In the genomic region with DNA sequence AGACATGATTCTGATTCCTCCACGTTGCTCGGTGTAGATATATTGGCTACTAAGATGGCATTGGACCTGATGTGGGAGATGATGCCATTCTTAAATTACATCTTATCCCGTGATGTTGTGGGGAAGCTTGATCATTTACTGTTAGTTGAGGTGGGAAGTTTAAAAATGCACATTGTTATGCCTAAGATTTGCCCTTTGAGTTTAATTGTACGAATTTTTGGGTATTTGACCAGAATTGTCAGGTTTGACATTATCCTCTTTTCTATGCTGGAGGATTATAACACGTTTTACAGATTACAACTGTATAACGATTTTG, we compare ENCODE assay signal across 8 cellular contexts. TPM values are rescaled to one million over a fixed set of nuclear protein-coding genes. Genes with fewer than 3 reads are reported as not detected.
DNase-seq lines count a peak whose midpoint lies in the region; ATAC-seq and TF ChIP-seq lines count a peak whose summit lies in the region.

No MANE protein-coding gene starts in this region.

- in situ Hi-C loops in brain microvascular endothelial cell (cut with HindIII; ENCODE audit: low pct_ligation_motif_present, low sequenced_read_pairs), result no loop called here

- TF ChIP-seq POLR2A in upper lobe of left lung (IDR thresholded peaks at IDR 0.05), result no peak

- no peaks in the 10 kb centered on the region for H3K9me3 Mint-ChIP-seq in activated naive CD4-positive, alpha-beta T cell treated with anti-CD3 and anti-CD28 coated beads, Interleukin-2, amount 10 ng/mL, durations not matched to agents 7 days and 5 days
- no peaks in the 10 kb centered on the region for H3K9me3 Mint-ChIP-seq in memory B cell

- no peak for TF ChIP-seq EP300 in upper lobe of left lung (IDR thresholded peaks at IDR 0.05)

- peaks cover 21% of the 10 kb centered on the region for H3K36me3 Mint-ChIP-seq in activated naive CD4-positive, alpha-beta T cell treated with anti-CD3 and anti-CD28 coated beads, Interleukin-2, amount 10 ng/mL, durations not matched to agents 7 days and 5 days
- H3K36me3 Mint-ChIP-seq in memory B cell, result peaks cover 11% of the 10 kb centered on the region

- no peaks in the 10 kb centered on the region for H3K36me3 ChIP-seq in brain microvascular endothelial cell (replicated peaks)
- peaks cover 0 to 2% (median 0%) of the 10 kb centered on the region in 4 donors for H3K36me3 ChIP-seq in upper lobe of left lung

- H3K4me3 Mint-ChIP-seq in activated naive CD4-positive, alpha-beta T cell treated with anti-CD3 and anti-CD28 coated beads, Interleukin-2, amount 10 ng/mL, durations not matched to agents 7 days and 5 days, result peak overlapping the region; percentile 99
- peak overlapping the region; percentile 96 for H3K4me3 Mint-ChIP-seq in memory B cell

- WGBS in upper lobe of left lung, 2 donors, result 3 to 4% methylated on average over 6 of the region's 6 CpGs

- H3K4me1 Mint-ChIP-seq in activated naive CD4-positive, alpha-beta T cell treated with anti-CD3 and anti-CD28 coated beads, Interleukin-2, amount 10 ng/mL, durations not matched to agents 7 days and 5 days, result peaks cover 51% of the 10 kb centered on the region
- peaks cover 41% of the 10 kb centered on the region for H3K4me1 Mint-ChIP-seq in memory B cell

- CTCF ChIA-PET in activated naive CD4-positive, alpha-beta T cell treated with anti-CD3 and anti-CD28 coated beads, Interleukin-2, amount 10 ng/mL, durations not matched to agents 7 days and 5 days (lab: Charles Lee), result interaction anchor here (1.2 to 1.3 kb wide), 2 partner anchors 26 to 27 kb away, joined by 5 to 6 read pairs; no protein-coding TSS in a partner anchor

- no peak for DNase-seq in activated naive CD4-positive, alpha-beta T cell treated with anti-CD3 and anti-CD28 coated beads, Interleukin-2, amount 10 ng/mL, durations not matched to agents 7 days and 5 days
- no peak for DNase-seq in activated naive CD4-positive, alpha-beta T cell (lab: John Stamatoyannopoulos, UW)
- DNase-seq in brain microvascular endothelial cell (no peak), memory B cell (ENCODE audit: low spot score in 2 of 2) (no peak), upper lobe of left lung (no peak), NCI-H1930 (lab: John Stamatoyannopoulos, UW) (no peak), T1000 (lab: John Stamatoyannopoulos, UW) (no peak)

- H3K27ac ChIP-seq in brain microvascular endothelial cell, result peak overlapping the region; percentile 84
- H3K27ac ChIP-seq in upper lobe of left lung, result peak overlapping the region; percentile 94 to 99 (median 96)

- H3K9me3 ChIP-seq in upper lobe of left lung, result no peaks in the 10 kb centered on the region

- H3K27me3 Mint-ChIP-seq in activated naive CD4-positive, alpha-beta T cell treated with anti-CD3 and anti-CD28 coated beads, Interleukin-2, amount 10 ng/mL, durations not matched to agents 7 days and 5 days, result no peaks in the 10 kb centered on the region
- no peaks in the 10 kb centered on the region for H3K27me3 Mint-ChIP-seq in memory B cell

- H3K27ac Mint-ChIP-seq in activated naive CD4-positive, alpha-beta T cell treated with anti-CD3 and anti-CD28 coated beads, Interleukin-2, amount 10 ng/mL, durations not matched to agents 7 days and 5 days, result peak overlapping the region; percentile 96
- peak overlapping the region; percentile 94 for H3K27ac Mint-ChIP-seq in memory B cell

- peaks cover 48 to 70% (median 58%) of the 10 kb centered on the region in 4 donors for H3K4me1 ChIP-seq in upper lobe of left lung

- no peak for ATAC-seq in memory B cell (ENCODE audit: low read depth)
- no peak for ATAC-seq in upper lobe of left lung (ENCODE audit: low FRiP score in 2 of 2)
- ATAC-seq in HG03095 (IDR thresholded peaks at IDR 0.05; ENCODE audit: unreplicated experiment), result no peak

- H3K27me3 ChIP-seq in brain microvascular endothelial cell (replicated peaks) (no peaks in the 10 kb centered on the region), upper lobe of left lung (no peaks in the 10 kb centered on the region)

- peak overlapping the region; percentile 82 for H3K4me3 ChIP-seq in brain microvascular endothelial cell (ENCODE audit: low read depth, low read length)
- peak overlapping the region in 3 of 4 donors; percentile 69 to 95 (median 89) for H3K4me3 ChIP-seq in upper lobe of left lung

- TF ChIP-seq CTCF in brain microvascular endothelial cell (IDR thresholded peaks at IDR 0.05; ENCODE audit: low read depth, low read length, missing control alignments) (no peak), upper lobe of left lung (IDR thresholded peaks at IDR 0.05) (no peak)

RNA-seq across cellular contexts. Expression of gene FEM1B, which starts 1.6 kb away (rescaled TPM):
- total RNA-seq in upper lobe of left lung, result 10 to 100 TPM; 16.0 to 58.8 (median 36.9) TPM

RNA-seq across cellular contexts. Expression of gene CLN6, which starts 49.6 kb away (rescaled TPM):
- total RNA-seq in upper lobe of left lung, result 10 to 100 TPM; 19.4 to 48.3 (median 28.7) TPM
